ENCODE assay signal across 8 cellular contexts in genomic region chr5:127562252-127562651, GRCh38. TPM values are rescaled to one million over a fixed set of nuclear protein-coding genes. Genes with fewer than 3 reads are reported as not detected.
DNase-seq lines count a peak whose midpoint lies in the region; ATAC-seq and TF ChIP-seq lines count a peak whose summit lies in the region.

No MANE protein-coding gene starts in this region.

- peak; percentile 31 for ATAC-seq in HG03196 (IDR thresholded peaks at IDR 0.05; ENCODE audit: unreplicated experiment)
- no peak for ATAC-seq in GM18517 (IDR thresholded peaks at IDR 0.05; ENCODE audit: unreplicated experiment)
- ATAC-seq in HG03460 (IDR thresholded peaks at IDR 0.05; ENCODE audit: unreplicated experiment): no peak
- ATAC-seq in HG03520 (IDR thresholded peaks at IDR 0.05; ENCODE audit: unreplicated experiment): no peak

- in situ Hi-C loops in astrocyte of the cerebellum (cut with HindIII; ENCODE audit: low sequenced_read_pairs): no loop called here

- no peak overlapping the region for H3K4me3 Mint-ChIP-seq in activated CD4-positive, alpha-beta T cell treated with anti-CD3 and anti-CD28 coated beads, Interleukin-2, amount 10 ng/mL, durations not matched to agents 24 days and 14 days

- peaks cover 3% of the 10 kb centered on the region for H3K36me3 Mint-ChIP-seq in activated CD4-positive, alpha-beta T cell treated with anti-CD3 and anti-CD28 coated beads, Interleukin-2, amount 10 ng/mL, durations not matched to agents 24 days and 14 days (ENCODE audit: low read depth)

- DNase-seq in Daoy (ENCODE audit: low read depth) (peak; percentile 22), astrocyte of the cerebellum (ENCODE audit: low read depth) (no peak), lung microvascular endothelial cell (ENCODE audit: low read depth in 2 of 2) (peak; percentile 3 to 7)
- DNase-seq in activated CD4-positive, alpha-beta T cell treated with anti-CD3 and anti-CD28 coated beads, Interleukin-2, amount 10 ng/mL, durations not matched to agents 24 days and 14 days: no peak

- peaks cover 22% of the 10 kb centered on the region for H3K27me3 Mint-ChIP-seq in activated CD4-positive, alpha-beta T cell treated with anti-CD3 and anti-CD28 coated beads, Interleukin-2, amount 10 ng/mL, durations not matched to agents 24 days and 14 days

- no peak overlapping the region for H3K4me3 ChIP-seq in astrocyte of the cerebellum (ENCODE audit: low read depth, low read length)

- intact Hi-C loops in activated CD4-positive, alpha-beta T cell treated with anti-CD3 and anti-CD28 coated beads, Interleukin-2, amount 10 ng/mL, durations not matched to agents 24 days and 14 days (cut with micrococcal nuclease): loop anchor here (5.0 to 10.0 kb wide), 3 partner anchors 193 to 1110 kb away; partner anchors contain the start of gene SLC12A2

- no peak overlapping the region for H3K27ac Mint-ChIP-seq in activated CD4-positive, alpha-beta T cell treated with anti-CD3 and anti-CD28 coated beads, Interleukin-2, amount 10 ng/mL, durations not matched to agents 24 days and 14 days

- peaks cover 6% of the 10 kb centered on the region for H3K4me1 Mint-ChIP-seq in activated CD4-positive, alpha-beta T cell treated with anti-CD3 and anti-CD28 coated beads, Interleukin-2, amount 10 ng/mL, durations not matched to agents 24 days and 14 days

- TF ChIP-seq CTCF in astrocyte of the cerebellum (IDR thresholded peaks at IDR 0.05; ENCODE audit: low read depth, low read length, missing control alignments): peak; percentile 34

- H3K9me3 Mint-ChIP-seq in activated CD4-positive, alpha-beta T cell treated with anti-CD3 and anti-CD28 coated beads, Interleukin-2, amount 10 ng/mL, durations not matched to agents 24 days and 14 days: no peaks in the 10 kb centered on the region

RNA-seq across cellular contexts. Expression of gene PRRC1, which starts 44.8 kb away (rescaled TPM):
- total RNA-seq in Daoy (2014; rRNA removed; shearing (Covaris generic)): 31.8 and 47.8 TPM in 2 replicates
- total RNA-seq in lung microvascular endothelial cell: 24.6 and 28.0 TPM in 2 replicates
- total RNA-seq in activated CD4-positive, alpha-beta T cell treated with anti-CD3 and anti-CD28 coated beads, Interleukin-2, amount 10 ng/mL, durations not matched to agents 24 days and 14 days: 50.4 and 52.3 TPM in 2 replicates

Comparison
In these comparisons a context has a peak if more than half of its experiments do, and no peak if none do; other contexts are left out.
1. DNase-seq: peak in Daoy (single experiment) and lung microvascular endothelial cell (2 of 2); none in astrocyte of the cerebellum (single experiment) and activated CD4-positive, alpha-beta T cell treated with anti-CD3 and anti-CD28 coated beads, Interleukin-2, amount 10 ng/mL, durations not matched to agents 24 days and 14 days (single experiment).